In genomic region chr19:4456843-4457653, GRCh38 we compare ENCODE assay signal across 8 cellular contexts.
DNase-seq lines count a peak whose midpoint lies in the region; ATAC-seq, FAIRE-seq and TF ChIP-seq lines count a peak whose summit lies in the region.

No MANE protein-coding gene starts in this region.

- H3K9me3 Mint-ChIP-seq in stimulated activated naive CD8-positive, alpha-beta T cell treated with anti-CD3 and anti-CD28 coated beads, Interleukin-15, Interleukin-2, amounts not matched to agents 100 ng/mL and 50 ng/mL, for 24 hours = no peaks in the 10 kb centered on the region

- no peaks in the 10 kb centered on the region for H3K27me3 ChIP-seq in WERI-Rb-1 (ENCODE audit: insufficient read depth, low read depth, severe bottlenecking)

- TF ChIP-seq CTCF in AG09319 (IDR thresholded peaks at IDR 0.05; ENCODE audit: low read depth, low read length) = no peak
- no peak for TF ChIP-seq CTCF in WERI-Rb-1 (IDR thresholded peaks at IDR 0.05; ENCODE audit: low read depth, low read length)

- H3K9me3 ChIP-seq in WERI-Rb-1 (ENCODE audit: severe bottlenecking) = no peaks in the 10 kb centered on the region

- peak overlapping the region; percentile 94 for H3K27ac ChIP-seq in WERI-Rb-1

- DNase-seq in AG09319 (ENCODE audit: extremely low read depth, low read depth) (peak; percentile 42), GM19239 (ENCODE audit: insufficient read length, low spot score) (peak; percentile 57), Kasumi-1 (lab: John Stamatoyannopoulos, UW) (peak; percentile 22 to 35), WERI-Rb-1 (peak; percentile 79), medulla oblongata (ENCODE audit: extremely low spot score) (peak; percentile 27)
- DNase-seq in effector CD8-positive, alpha-beta T cell (lab: John Stamatoyannopoulos, UW) = peak; percentile 56

- peak overlapping the region; percentile 66 for H3K4me3 ChIP-seq in WERI-Rb-1 (ENCODE audit: low read depth, low read length)

- no peak for FAIRE-seq in GM19239 (lab: Jason Lieb, UNC)

- H3K4me1 Mint-ChIP-seq in stimulated activated naive CD8-positive, alpha-beta T cell treated with anti-CD3 and anti-CD28 coated beads, Interleukin-15, Interleukin-2, amounts not matched to agents 100 ng/mL and 50 ng/mL, for 24 hours (ENCODE audit: low read depth) = peaks cover 12% of the 10 kb centered on the region

- peak overlapping the region; percentile 89 for H3K4me3 Mint-ChIP-seq in stimulated activated naive CD8-positive, alpha-beta T cell treated with anti-CD3 and anti-CD28 coated beads, Interleukin-15, Interleukin-2, amounts not matched to agents 100 ng/mL and 50 ng/mL, for 24 hours

- H3K27ac Mint-ChIP-seq in stimulated activated naive CD8-positive, alpha-beta T cell treated with anti-CD3 and anti-CD28 coated beads, Interleukin-15, Interleukin-2, amounts not matched to agents 100 ng/mL and 50 ng/mL, for 24 hours = peak overlapping the region; percentile 92

- H3K36me3 Mint-ChIP-seq in stimulated activated naive CD8-positive, alpha-beta T cell treated with anti-CD3 and anti-CD28 coated beads, Interleukin-15, Interleukin-2, amounts not matched to agents 100 ng/mL and 50 ng/mL, for 24 hours (ENCODE audit: low read depth) = no peaks in the 10 kb centered on the region

- H3K27me3 Mint-ChIP-seq in stimulated activated naive CD8-positive, alpha-beta T cell treated with anti-CD3 and anti-CD28 coated beads, Interleukin-15, Interleukin-2, amounts not matched to agents 100 ng/mL and 50 ng/mL, for 24 hours = no peaks in the 10 kb centered on the region

- ATAC-seq in HG02610 (IDR thresholded peaks at IDR 0.05; ENCODE audit: unreplicated experiment) = no peak

- H3K36me3 ChIP-seq in WERI-Rb-1 = peaks cover 28% of the 10 kb centered on the region

Comparison
In these comparisons a context has a peak if more than half of its experiments do, and no peak if none do; other contexts are left out.
1. DNase-seq: peak in every context shown above with its lines; median percentile 79 in WERI-Rb-1; 57 in GM19239; 56 in effector CD8-positive, alpha-beta T cell; 42 in AG09319; 28 in Kasumi-1; 27 in medulla oblongata.